2 cellular contexts compared by ENCODE assay signal in the genomic region with DNA sequence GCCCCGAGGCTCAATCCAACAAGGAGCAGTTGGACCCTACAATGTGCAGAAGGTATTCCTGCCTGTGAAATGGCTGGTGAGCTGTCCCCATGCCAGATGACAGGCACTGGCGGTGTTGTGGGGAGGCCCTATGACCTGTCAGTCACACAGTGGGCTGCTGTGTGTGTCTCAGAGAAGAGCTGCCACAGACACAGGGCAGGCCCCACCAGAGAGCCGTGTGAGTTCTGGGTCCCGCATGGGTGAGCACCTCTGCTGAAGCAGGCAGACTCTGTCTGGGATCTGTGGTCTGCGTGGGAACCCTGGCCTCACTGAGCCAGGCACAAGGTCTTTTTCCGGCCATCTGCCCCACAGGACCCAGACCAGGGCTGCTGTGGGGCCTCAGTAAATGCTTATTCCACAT.
TF ChIP-seq lines count a peak whose summit lies in the region.

No MANE protein-coding gene starts in this region.

TF ChIP-seq in HCT116, 20 proteins besides CTCF, POLR2A, EP300 and RAD21:
- TF ChIP-seq EZH2phosphoT487 (IDR thresholded peaks at IDR 0.05; ENCODE audit: borderline replicate concordance) (no peak), ZNF274 (IDR thresholded peaks at IDR 0.05; ENCODE audit: low read depth, low read length) (no peak), TCF7L2 (IDR thresholded peaks at IDR 0.05; ENCODE audit: borderline replicate concordance, extremely low read depth, insufficient read depth, insufficient read length) (no peak), SP1 (IDR thresholded peaks at IDR 0.05; ENCODE audit: low read depth) (no peak), JUND (IDR thresholded peaks at IDR 0.05) (no peak), YY1 (IDR thresholded peaks at IDR 0.05; ENCODE audit: extremely low read depth, insufficient replicate concordance, low read depth, low read length) (no peak), ELF1 (IDR thresholded peaks at IDR 0.05; ENCODE audit: borderline replicate concordance, low read depth) (no peak), EGR1 (IDR thresholded peaks at IDR 0.05; ENCODE audit: low read depth) (no peak), FOSL1 (IDR thresholded peaks at IDR 0.05; ENCODE audit: low read depth) (no peak), CEBPB (IDR thresholded peaks at IDR 0.05; ENCODE audit: low read depth) (no peak), SRF (IDR thresholded peaks at IDR 0.05; ENCODE audit: low read depth) (no peak), CBX3 (IDR thresholded peaks at IDR 0.05; ENCODE audit: low read depth) (no peak), EZH2 (IDR thresholded peaks at IDR 0.05) (no peak), ZFX (IDR thresholded peaks at IDR 0.05) (no peak), POLR2AphosphoS5 (IDR thresholded peaks at IDR 0.05; ENCODE audit: low read depth, low read length) (no peak)
- TF ChIP-seq, protein P1, sequence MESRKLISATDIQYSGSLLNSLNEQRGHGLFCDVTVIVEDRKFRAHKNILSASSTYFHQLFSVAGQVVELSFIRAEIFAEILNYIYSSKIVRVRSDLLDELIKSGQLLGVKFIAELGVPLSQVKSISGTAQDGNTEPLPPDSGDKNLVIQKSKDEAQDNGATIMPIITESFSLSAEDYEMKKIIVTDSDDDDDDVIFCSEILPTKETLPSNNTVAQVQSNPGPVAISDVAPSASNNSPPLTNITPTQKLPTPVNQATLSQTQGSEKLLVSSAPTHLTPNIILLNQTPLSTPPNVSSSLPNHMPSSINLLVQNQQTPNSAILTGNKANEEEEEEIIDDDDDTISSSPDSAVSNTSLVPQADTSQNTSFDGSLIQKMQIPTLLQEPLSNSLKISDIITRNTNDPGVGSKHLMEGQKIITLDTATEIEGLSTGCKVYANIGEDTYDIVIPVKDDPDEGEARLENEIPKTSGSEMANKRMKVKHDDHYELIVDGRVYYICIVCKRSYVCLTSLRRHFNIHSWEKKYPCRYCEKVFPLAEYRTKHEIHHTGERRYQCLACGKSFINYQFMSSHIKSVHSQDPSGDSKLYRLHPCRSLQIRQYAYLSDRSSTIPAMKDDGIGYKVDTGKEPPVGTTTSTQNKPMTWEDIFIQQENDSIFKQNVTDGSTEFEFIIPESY (IDR thresholded peaks at IDR 0.05; ENCODE audit: extremely low read depth, insufficient replicate concordance, low read length) = no peak

TF ChIP-seq in GM12878, 131 proteins besides CTCF, POLR2A, EP300 and RAD21 (continues in another document):
- TF ChIP-seq ZNF274 (IDR thresholded peaks at IDR 0.05; ENCODE audit: insufficient read depth, insufficient read length) (no peak), BCL11A (IDR thresholded peaks at IDR 0.05; ENCODE audit: low read depth, low read length) (no peak), GATAD2B (conservative IDR thresholded peaks at IDR 0.05; ENCODE audit: low read depth) (no peak), HDAC2 (IDR thresholded peaks at IDR 0.05) (no peak), ZNF622 (IDR thresholded peaks at IDR 0.05) (no peak), RUNX3 (IDR thresholded peaks at IDR 0.05; ENCODE audit: low read length) (no peak), RCOR1 (conservative IDR thresholded peaks at IDR 0.05; ENCODE audit: low read depth, low read length) (no peak), NBN (IDR thresholded peaks at IDR 0.05) (no peak), IKZF1 (conservative IDR thresholded peaks at IDR 0.05) (no peak), EGR1 (IDR thresholded peaks at IDR 0.05; ENCODE audit: borderline replicate concordance in 1 of 2, low read depth in 2 of 2, low read length in 2 of 2) (no peak), TCF12 (IDR thresholded peaks at IDR 0.05; ENCODE audit: low read depth, low read length) (no peak)
- TF ChIP-seq, protein P2, sequence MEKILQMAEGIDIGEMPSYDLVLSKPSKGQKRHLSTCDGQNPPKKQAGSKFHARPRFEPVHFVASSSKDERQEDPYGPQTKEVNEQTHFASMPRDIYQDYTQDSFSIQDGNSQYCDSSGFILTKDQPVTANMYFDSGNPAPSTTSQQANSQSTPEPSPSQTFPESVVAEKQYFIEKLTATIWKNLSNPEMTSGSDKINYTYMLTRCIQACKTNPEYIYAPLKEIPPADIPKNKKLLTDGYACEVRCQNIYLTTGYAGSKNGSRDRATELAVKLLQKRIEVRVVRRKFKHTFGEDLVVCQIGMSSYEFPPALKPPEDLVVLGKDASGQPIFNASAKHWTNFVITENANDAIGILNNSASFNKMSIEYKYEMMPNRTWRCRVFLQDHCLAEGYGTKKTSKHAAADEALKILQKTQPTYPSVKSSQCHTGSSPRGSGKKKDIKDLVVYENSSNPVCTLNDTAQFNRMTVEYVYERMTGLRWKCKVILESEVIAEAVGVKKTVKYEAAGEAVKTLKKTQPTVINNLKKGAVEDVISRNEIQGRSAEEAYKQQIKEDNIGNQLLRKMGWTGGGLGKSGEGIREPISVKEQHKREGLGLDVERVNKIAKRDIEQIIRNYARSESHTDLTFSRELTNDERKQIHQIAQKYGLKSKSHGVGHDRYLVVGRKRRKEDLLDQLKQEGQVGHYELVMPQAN (conservative IDR thresholded peaks at IDR 0.05) = no peak
- TF ChIP-seq, protein P3, sequence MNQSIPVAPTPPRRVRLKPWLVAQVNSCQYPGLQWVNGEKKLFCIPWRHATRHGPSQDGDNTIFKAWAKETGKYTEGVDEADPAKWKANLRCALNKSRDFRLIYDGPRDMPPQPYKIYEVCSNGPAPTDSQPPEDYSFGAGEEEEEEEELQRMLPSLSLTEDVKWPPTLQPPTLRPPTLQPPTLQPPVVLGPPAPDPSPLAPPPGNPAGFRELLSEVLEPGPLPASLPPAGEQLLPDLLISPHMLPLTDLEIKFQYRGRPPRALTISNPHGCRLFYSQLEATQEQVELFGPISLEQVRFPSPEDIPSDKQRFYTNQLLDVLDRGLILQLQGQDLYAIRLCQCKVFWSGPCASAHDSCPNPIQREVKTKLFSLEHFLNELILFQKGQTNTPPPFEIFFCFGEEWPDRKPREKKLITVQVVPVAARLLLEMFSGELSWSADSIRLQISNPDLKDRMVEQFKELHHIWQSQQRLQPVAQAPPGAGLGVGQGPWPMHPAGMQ (IDR thresholded peaks at IDR 0.05; ENCODE audit: borderline replicate concordance) = no peak
- TF ChIP-seq, protein P4, sequence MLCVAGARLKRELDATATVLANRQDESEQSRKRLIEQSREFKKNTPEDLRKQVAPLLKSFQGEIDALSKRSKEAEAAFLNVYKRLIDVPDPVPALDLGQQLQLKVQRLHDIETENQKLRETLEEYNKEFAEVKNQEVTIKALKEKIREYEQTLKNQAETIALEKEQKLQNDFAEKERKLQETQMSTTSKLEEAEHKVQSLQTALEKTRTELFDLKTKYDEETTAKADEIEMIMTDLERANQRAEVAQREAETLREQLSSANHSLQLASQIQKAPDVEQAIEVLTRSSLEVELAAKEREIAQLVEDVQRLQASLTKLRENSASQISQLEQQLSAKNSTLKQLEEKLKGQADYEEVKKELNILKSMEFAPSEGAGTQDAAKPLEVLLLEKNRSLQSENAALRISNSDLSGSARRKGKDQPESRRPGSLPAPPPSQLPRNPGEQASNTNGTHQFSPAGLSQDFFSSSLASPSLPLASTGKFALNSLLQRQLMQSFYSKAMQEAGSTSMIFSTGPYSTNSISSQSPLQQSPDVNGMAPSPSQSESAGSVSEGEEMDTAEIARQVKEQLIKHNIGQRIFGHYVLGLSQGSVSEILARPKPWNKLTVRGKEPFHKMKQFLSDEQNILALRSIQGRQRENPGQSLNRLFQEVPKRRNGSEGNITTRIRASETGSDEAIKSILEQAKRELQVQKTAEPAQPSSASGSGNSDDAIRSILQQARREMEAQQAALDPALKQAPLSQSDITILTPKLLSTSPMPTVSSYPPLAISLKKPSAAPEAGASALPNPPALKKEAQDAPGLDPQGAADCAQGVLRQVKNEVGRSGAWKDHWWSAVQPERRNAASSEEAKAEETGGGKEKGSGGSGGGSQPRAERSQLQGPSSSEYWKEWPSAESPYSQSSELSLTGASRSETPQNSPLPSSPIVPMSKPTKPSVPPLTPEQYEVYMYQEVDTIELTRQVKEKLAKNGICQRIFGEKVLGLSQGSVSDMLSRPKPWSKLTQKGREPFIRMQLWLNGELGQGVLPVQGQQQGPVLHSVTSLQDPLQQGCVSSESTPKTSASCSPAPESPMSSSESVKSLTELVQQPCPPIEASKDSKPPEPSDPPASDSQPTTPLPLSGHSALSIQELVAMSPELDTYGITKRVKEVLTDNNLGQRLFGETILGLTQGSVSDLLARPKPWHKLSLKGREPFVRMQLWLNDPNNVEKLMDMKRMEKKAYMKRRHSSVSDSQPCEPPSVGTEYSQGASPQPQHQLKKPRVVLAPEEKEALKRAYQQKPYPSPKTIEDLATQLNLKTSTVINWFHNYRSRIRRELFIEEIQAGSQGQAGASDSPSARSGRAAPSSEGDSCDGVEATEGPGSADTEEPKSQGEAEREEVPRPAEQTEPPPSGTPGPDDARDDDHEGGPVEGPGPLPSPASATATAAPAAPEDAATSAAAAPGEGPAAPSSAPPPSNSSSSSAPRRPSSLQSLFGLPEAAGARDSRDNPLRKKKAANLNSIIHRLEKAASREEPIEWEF (IDR thresholded peaks at IDR 0.05; ENCODE audit: insufficient replicate concordance, low read depth, low read length) = no peak
- TF ChIP-seq, protein P5, sequence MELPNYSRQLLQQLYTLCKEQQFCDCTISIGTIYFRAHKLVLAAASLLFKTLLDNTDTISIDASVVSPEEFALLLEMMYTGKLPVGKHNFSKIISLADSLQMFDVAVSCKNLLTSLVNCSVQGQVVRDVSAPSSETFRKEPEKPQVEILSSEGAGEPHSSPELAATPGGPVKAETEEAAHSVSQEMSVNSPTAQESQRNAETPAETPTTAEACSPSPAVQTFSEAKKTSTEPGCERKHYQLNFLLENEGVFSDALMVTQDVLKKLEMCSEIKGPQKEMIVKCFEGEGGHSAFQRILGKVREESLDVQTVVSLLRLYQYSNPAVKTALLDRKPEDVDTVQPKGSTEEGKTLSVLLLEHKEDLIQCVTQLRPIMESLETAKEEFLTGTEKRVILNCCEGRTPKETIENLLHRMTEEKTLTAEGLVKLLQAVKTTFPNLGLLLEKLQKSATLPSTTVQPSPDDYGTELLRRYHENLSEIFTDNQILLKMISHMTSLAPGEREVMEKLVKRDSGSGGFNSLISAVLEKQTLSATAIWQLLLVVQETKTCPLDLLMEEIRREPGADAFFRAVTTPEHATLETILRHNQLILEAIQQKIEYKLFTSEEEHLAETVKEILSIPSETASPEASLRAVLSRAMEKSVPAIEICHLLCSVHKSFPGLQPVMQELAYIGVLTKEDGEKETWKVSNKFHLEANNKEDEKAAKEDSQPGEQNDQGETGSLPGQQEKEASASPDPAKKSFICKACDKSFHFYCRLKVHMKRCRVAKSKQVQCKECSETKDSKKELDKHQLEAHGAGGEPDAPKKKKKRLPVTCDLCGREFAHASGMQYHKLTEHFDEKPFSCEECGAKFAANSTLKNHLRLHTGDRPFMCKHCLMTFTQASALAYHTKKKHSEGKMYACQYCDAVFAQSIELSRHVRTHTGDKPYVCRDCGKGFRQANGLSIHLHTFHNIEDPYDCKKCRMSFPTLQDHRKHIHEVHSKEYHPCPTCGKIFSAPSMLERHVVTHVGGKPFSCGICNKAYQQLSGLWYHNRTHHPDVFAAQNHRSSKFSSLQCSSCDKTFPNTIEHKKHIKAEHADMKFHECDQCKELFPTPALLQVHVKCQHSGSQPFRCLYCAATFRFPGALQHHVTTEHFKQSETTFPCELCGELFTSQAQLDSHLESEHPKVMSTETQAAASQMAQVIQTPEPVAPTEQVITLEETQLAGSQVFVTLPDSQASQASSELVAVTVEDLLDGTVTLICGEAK (IDR thresholded peaks at IDR 0.05; ENCODE audit: borderline replicate concordance) = no peak
- TF ChIP-seq, protein P6, sequence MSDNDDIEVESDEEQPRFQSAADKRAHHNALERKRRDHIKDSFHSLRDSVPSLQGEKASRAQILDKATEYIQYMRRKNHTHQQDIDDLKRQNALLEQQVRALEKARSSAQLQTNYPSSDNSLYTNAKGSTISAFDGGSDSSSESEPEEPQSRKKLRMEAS (IDR thresholded peaks at IDR 0.05; ENCODE audit: low read depth, low read length) = no peak
- TF ChIP-seq, protein P7, sequence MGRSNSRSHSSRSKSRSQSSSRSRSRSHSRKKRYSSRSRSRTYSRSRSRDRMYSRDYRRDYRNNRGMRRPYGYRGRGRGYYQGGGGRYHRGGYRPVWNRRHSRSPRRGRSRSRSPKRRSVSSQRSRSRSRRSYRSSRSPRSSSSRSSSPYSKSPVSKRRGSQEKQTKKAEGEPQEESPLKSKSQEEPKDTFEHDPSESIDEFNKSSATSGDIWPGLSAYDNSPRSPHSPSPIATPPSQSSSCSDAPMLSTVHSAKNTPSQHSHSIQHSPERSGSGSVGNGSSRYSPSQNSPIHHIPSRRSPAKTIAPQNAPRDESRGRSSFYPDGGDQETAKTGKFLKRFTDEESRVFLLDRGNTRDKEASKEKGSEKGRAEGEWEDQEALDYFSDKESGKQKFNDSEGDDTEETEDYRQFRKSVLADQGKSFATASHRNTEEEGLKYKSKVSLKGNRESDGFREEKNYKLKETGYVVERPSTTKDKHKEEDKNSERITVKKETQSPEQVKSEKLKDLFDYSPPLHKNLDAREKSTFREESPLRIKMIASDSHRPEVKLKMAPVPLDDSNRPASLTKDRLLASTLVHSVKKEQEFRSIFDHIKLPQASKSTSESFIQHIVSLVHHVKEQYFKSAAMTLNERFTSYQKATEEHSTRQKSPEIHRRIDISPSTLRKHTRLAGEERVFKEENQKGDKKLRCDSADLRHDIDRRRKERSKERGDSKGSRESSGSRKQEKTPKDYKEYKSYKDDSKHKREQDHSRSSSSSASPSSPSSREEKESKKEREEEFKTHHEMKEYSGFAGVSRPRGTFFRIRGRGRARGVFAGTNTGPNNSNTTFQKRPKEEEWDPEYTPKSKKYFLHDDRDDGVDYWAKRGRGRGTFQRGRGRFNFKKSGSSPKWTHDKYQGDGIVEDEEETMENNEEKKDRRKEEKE (IDR thresholded peaks at IDR 0.05) = no peak
- TF ChIP-seq, protein P8, sequence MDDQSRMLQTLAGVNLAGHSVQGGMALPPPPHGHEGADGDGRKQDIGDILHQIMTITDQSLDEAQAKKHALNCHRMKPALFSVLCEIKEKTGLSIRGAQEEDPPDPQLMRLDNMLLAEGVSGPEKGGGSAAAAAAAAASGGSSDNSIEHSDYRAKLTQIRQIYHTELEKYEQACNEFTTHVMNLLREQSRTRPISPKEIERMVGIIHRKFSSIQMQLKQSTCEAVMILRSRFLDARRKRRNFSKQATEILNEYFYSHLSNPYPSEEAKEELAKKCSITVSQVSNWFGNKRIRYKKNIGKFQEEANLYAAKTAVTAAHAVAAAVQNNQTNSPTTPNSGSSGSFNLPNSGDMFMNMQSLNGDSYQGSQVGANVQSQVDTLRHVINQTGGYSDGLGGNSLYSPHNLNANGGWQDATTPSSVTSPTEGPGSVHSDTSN (IDR thresholded peaks at IDR 0.05; ENCODE audit: insufficient replicate concordance, low read depth, low read length) = no peak
